ENCODE assay signal across 24 cellular contexts in the genomic region with DNA sequence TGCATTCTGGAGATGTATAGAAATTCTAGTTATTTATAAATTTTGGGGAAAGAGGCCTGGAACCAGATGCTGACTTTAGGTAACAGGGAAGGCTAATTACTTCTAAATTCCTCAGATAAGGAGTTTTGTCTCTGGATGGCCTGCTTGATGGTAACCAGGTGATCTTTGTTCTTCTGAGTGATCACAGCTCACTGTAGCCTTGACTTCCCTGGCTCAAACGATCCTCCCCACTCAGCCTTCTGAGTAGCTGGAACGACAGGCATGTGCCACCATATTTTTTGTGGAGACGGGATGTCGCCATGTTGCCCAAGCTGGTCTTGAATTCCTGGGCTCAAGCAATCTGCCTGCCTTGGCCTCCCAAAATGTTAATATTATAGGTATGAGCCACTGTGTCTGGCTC.
"Had no signal": no experiment of that assay in that cellular context is flagged by ENCODE, and none has a peak within 500 bp of the region (broad histone marks: within the 10 kb centered on the region; RNA-seq: fewer than 3 reads in every experiment).

No MANE protein-coding gene starts in this region.

- H3K27ac Mint-ChIP-seq: immature natural killer cell; natural killer cell; stimulated activated effector memory CD8-positive, alpha-beta T cell treated with anti-CD3 and anti-CD28 coated beads, Interleukin-12 subunit alpha, Interleukin-12 subunit beta, amount 100 ng/mL, for 72 hours had no signal

- H3K4me3 Mint-ChIP-seq: immature natural killer cell; natural killer cell; stimulated activated effector memory CD8-positive, alpha-beta T cell treated with anti-CD3 and anti-CD28 coated beads, Interleukin-12 subunit alpha, Interleukin-12 subunit beta, amount 100 ng/mL, for 72 hours had no signal

- H3K4me1 ChIP-seq: colonic mucosa, lower lobe of right lung, psoas muscle, sigmoid colon, testis, tibial artery, upper lobe of right lung, uterus had no signal

- ATAC-seq: left ventricle myocardium superior; lower lobe of right lung; natural killer cell; psoas muscle; right cardiac atrium; stimulated activated effector memory CD8-positive, alpha-beta T cell treated with anti-CD3 and anti-CD28 coated beads, Interleukin-12 subunit alpha, Interleukin-12 subunit beta, amount 100 ng/mL, for 72 hours; stimulated activated naive CD8-positive, alpha-beta T cell treated with anti-CD3 and anti-CD28 coated beads, Interleukin-15, Interleukin-2, amounts not matched to agents 100 U/mL and 50 U/mL, for 24 hours; upper lobe of right lung had no signal

- H3K4me3 ChIP-seq: colonic mucosa, lower lobe of right lung, ovary, psoas muscle, sigmoid colon, testis, tibial artery, upper lobe of right lung, uterus had no signal

- H3K9me3 ChIP-seq: colonic mucosa, lower lobe of right lung, ovary, psoas muscle, testis, tibial artery, upper lobe of right lung, uterus had no signal

- H3K9me3 Mint-ChIP-seq: immature natural killer cell; natural killer cell; stimulated activated effector memory CD8-positive, alpha-beta T cell treated with anti-CD3 and anti-CD28 coated beads, Interleukin-12 subunit alpha, Interleukin-12 subunit beta, amount 100 ng/mL, for 72 hours had no signal

- H3K36me3 ChIP-seq: colonic mucosa, lower lobe of right lung, ovary, sigmoid colon, tibial artery, upper lobe of right lung, uterus had no signal

- DNase-seq: colonic mucosa; dermis blood vessel endothelial cell; effector memory CD4-positive, alpha-beta T cell; erythroblast; hypothalamus; immature natural killer cell; left ventricle myocardium superior; lower lobe of right lung; natural killer cell; occipital lobe; ovary; posterior cingulate gyrus; psoas muscle; right cardiac atrium; sigmoid colon; stimulated activated CD4-positive, alpha-beta T cell treated with anti-CD3 and anti-CD28 coated beads, Interleukin-2, amount 100 ng/mL, for 24 hours; stimulated activated CD4-positive, alpha-beta T cell treated with anti-CD3 and anti-CD28 coated beads, Interleukin-4, amount 100 ng/mL, for 24 hours; stimulated activated naive CD8-positive, alpha-beta T cell treated with anti-CD3 and anti-CD28 coated beads, Interleukin-15, Interleukin-2, amounts not matched to agents 100 U/mL and 50 U/mL, for 24 hours; substantia nigra; testis; tibial artery; upper lobe of right lung; uterus had no signal

- H3K4me1 Mint-ChIP-seq: immature natural killer cell; natural killer cell; stimulated activated effector memory CD8-positive, alpha-beta T cell treated with anti-CD3 and anti-CD28 coated beads, Interleukin-12 subunit alpha, Interleukin-12 subunit beta, amount 100 ng/mL, for 72 hours had no signal

- H3K27me3 ChIP-seq: colonic mucosa, ovary, sigmoid colon, testis, tibial artery, upper lobe of right lung, uterus had no signal

- H3K27ac ChIP-seq: colonic mucosa, lower lobe of right lung, ovary, psoas muscle, sigmoid colon, testis, tibial artery, upper lobe of right lung, uterus had no signal

- H3K36me3 Mint-ChIP-seq: immature natural killer cell; natural killer cell; stimulated activated effector memory CD8-positive, alpha-beta T cell treated with anti-CD3 and anti-CD28 coated beads, Interleukin-12 subunit alpha, Interleukin-12 subunit beta, amount 100 ng/mL, for 72 hours had no signal
